Comparison of ENCODE assay signal across 9 cellular contexts in genomic region chr6:142112451-142113061, GRCh38. TPM values are rescaled to one million over a fixed set of nuclear protein-coding genes. Genes with fewer than 3 reads are reported as not detected.
DNase-seq lines count a peak whose midpoint lies in the region; ATAC-seq, FAIRE-seq and TF ChIP-seq lines count a peak whose summit lies in the region.
"Had no signal": no experiment of that assay in that cellular context is flagged by ENCODE, and none has a peak within 500 bp of the region (broad histone marks: within the 10 kb centered on the region; RNA-seq: fewer than 3 reads in every experiment).

No MANE protein-coding gene starts in this region.

- no peaks in the 10 kb centered on the region for H3K79me2 ChIP-seq in GM23248 (ENCODE audit: insufficient read depth)
- H3K79me2 ChIP-seq in K562 (ENCODE audit: control insufficient read depth, insufficient read depth, low read length): no peaks in the 10 kb centered on the region

- peak; percentile 56 to 85 (median 78); a peak in 5 of 6 replicates for TF ChIP-seq CTCF in K562 (IDR thresholded peaks at IDR 0.05 in 2 of 3, conservative IDR thresholded peaks at IDR 0.05 in 1 of 3; ENCODE audit: insufficient read depth in 2 of 3, low read depth in 1 of 3, low read length in 3 of 3)

- TF ChIP-seq POLR2A in K562 (conservative IDR thresholded peaks at IDR 0.05): no peak

- peak; percentile 69 for DNase-seq in COLO668 (lab: John Stamatoyannopoulos, UW; ENCODE audit: unreplicated experiment)
- DNase-seq in GM23248: peak; percentile 75
- DNase-seq in NCI-H146 (lab: John Stamatoyannopoulos, UW): peak; percentile 88
- DNase-seq in T1000 (lab: John Stamatoyannopoulos, UW): peak; percentile 20
- peak; percentile 23 to 82 (median 49) for DNase-seq in K562 (ENCODE audit: extremely low read depth in 1 of 4, low spot score in 3 of 4)
- DNase-seq in iPS DF 6.9 (ENCODE audit: low read depth, low spot score): peak; percentile 41
- DNase-seq in stimulated activated CD4-positive, alpha-beta T cell treated with anti-CD3 and anti-CD28 coated beads, Interleukin-12 subunit alpha, Interleukin-12 subunit beta, amount 100 ng/mL, for 4 hours: peak; percentile 70

- WGBS in GM23248 (ENCODE audit: low coverage in 1 of 2, low lambda C conversion rate in 2 of 2, missing lambda C conversion rate in 2 of 2), 2 experiments: 1 to 2% methylated on average over 4 of the region's 4 CpGs
- 0% methylated on average over 4 of the region's 4 CpGs for WGBS in K562 (ENCODE audit: insufficient coverage, low coverage, missing lambda C conversion rate)
- no CpG with 5 or more reads among the region's 4 CpGs for WGBS in iPS DF 6.9 (ENCODE audit: insufficient coverage, insufficient read length)

- H3K4me2 ChIP-seq in GM23248 (ENCODE audit: unreplicated experiment) (no peak overlapping the region), K562 (ENCODE audit: insufficient read depth, low read length) (no peak overlapping the region)

- H3K27me3 ChIP-seq in GM23248 (replicated peaks; ENCODE audit: insufficient read depth) (no peaks in the 10 kb centered on the region), K562 (ENCODE audit: control insufficient read depth in 2 of 2, insufficient read depth in 2 of 2, low read length in 2 of 2) (no peaks in the 10 kb centered on the region), iPS DF 6.9 (ENCODE audit: control insufficient read depth, insufficient read depth, low read length) (no peaks in the 10 kb centered on the region)

- H3K9me2 ChIP-seq in GM23248 (ENCODE audit: insufficient read depth): no peaks in the 10 kb centered on the region

- FAIRE-seq in K562 (lab: Jason Lieb, UNC): peak; percentile 95

- TF ChIP-seq RAD21 in K562 (CRISPR knock-in tag; conservative IDR thresholded peaks at IDR 0.05 in 1 of 2, IDR thresholded peaks at IDR 0.05 in 1 of 2): peak; percentile 85 to 92

- H3K27ac ChIP-seq in GM23248 (no peak overlapping the region), K562 (ENCODE audit: extremely low read depth, low read depth, low read length) (no peak overlapping the region), iPS DF 6.9 (ENCODE audit: low read length) (no peak overlapping the region)

- no peak overlapping the region for H2AFZ ChIP-seq in GM23248
- H2AFZ ChIP-seq in K562 (ENCODE audit: low read depth, low read length): no peak overlapping the region

- H3K4me3 ChIP-seq in GM23248: no peak overlapping the region
- H3K4me3 ChIP-seq in K562: no peak overlapping the region
- no peak overlapping the region for H3K4me3 ChIP-seq in iPS DF 6.9 (ENCODE audit: low read length)

- H3K9ac ChIP-seq in GM23248: no peak overlapping the region
- no peak overlapping the region for H3K9ac ChIP-seq in K562 (ENCODE audit: insufficient read depth in 1 of 2, low read depth in 2 of 2, low read length in 2 of 2)

- H4K20me1 ChIP-seq in GM23248 (ENCODE audit: insufficient read depth) (no peaks in the 10 kb centered on the region), K562 (replicated peaks; ENCODE audit: control insufficient read depth, insufficient read depth, low read length) (no peaks in the 10 kb centered on the region)

- POLR2A ChIA-PET in K562 (lab: Yijun Ruan, JAX): no interaction called here

- no peaks in the 10 kb centered on the region for H3K4me1 ChIP-seq in GM23248 (ENCODE audit: insufficient read depth)
- H3K4me1 ChIP-seq in K562 (replicated peaks in 1 of 2; ENCODE audit: control insufficient read depth in 2 of 2, insufficient read depth in 2 of 2, low read length in 2 of 2): no peaks in the 10 kb centered on the region
- H3K4me1 ChIP-seq in iPS DF 6.9 (ENCODE audit: control insufficient read depth, insufficient read depth, low read length): no peaks in the 10 kb centered on the region

- H3K36me3 ChIP-seq in GM23248 (ENCODE audit: low read depth) (no peaks in the 10 kb centered on the region), K562 (ENCODE audit: control insufficient read depth, insufficient read depth, low read length) (no peaks in the 10 kb centered on the region), iPS DF 6.9 (ENCODE audit: control insufficient read depth, insufficient read depth, low read length) (no peaks in the 10 kb centered on the region)

- no peaks in the 10 kb centered on the region for H3F3A ChIP-seq in GM23248 (ENCODE audit: insufficient read depth)

- CTCF ChIA-PET in K562 (lab: Yijun Ruan, JAX; ENCODE audit: low intra/inter-chr PET ratio): interaction anchor here (0.6 to 1.5 kb wide), 4 partner anchors 123 to 622 kb away, joined by 3 to 9 read pairs (median 4); no protein-coding TSS in a partner anchor

- intact Hi-C loops in K562 (cut with micrococcal nuclease): loop anchor here (1.0 to 5.0 kb wide), 3 partner anchors 123 to 550 kb away; no protein-coding TSS in a partner anchor

- no peaks in the 10 kb centered on the region for H3K9me1 ChIP-seq in K562 (ENCODE audit: control insufficient read depth, insufficient read depth, low read length)

- ATAC-seq in K562 (peak; percentile 65), GM21723 (IDR thresholded peaks at IDR 0.05; ENCODE audit: unreplicated experiment) (no peak)

- in situ Hi-C loops in GM23248 (cut with MboI) (loop anchor here (25.0 kb wide), 1 partner anchor 425 kb away; no protein-coding TSS in a partner anchor), K562 (cut with MboI) (loop anchor here (25.0 kb wide), 1 partner anchor 425 kb away; no protein-coding TSS in a partner anchor)

- no peaks in the 10 kb centered on the region for H3K9me3 ChIP-seq in GM23248 (ENCODE audit: low read depth)
- H3K9me3 ChIP-seq in K562 (replicated peaks; ENCODE audit: control insufficient read depth, insufficient read depth, low read depth, low read length): no peaks in the 10 kb centered on the region
- H3K9me3 ChIP-seq in iPS DF 6.9 (ENCODE audit: control insufficient read depth, insufficient read depth, low read length): no peaks in the 10 kb centered on the region

- no TSS peak for BruUV-seq in K562 (replicated peaks; lab: Mats Ljungman, UMichigan)

- no peak for TF ChIP-seq EP300 in K562 (IDR thresholded peaks at IDR 0.05; ENCODE audit: low read length)

RNA-seq across cellular contexts. Expression of gene GJE1, which starts 20.2 kb away (rescaled TPM):
- not detected in 2 replicates for total RNA-seq in GM23248 (2014; rRNA removed; shearing (Covaris generic))
- polyA plus RNA-seq in GM23248 (2016; fragmentation: Nextera tagmentation; extraction: Ambion mirVana) (not detected in 2 replicates), K562 (2011; rRNA removed) (not detected in 2 replicates), K562 (2014; fragmentation: Illumina TruSeq; extraction: Trizol) (not detected in 2 replicates), K562 (2014; fragmentation: Nextera tagmentation; extraction: Ambion mirVana) (not detected), K562 (2014; rRNA removed) (not detected in 2 replicates)
- total RNA-seq in K562 (2011; cell fraction: chromatin; rRNA removed; ENCODE audit: low replicate concordance): not detected in 2 replicates
- not detected in 2 replicates for total RNA-seq in K562 (2011; cell fraction: nucleolus; rRNA removed)
- total RNA-seq in K562 (2011; cell fraction: nucleoplasm; rRNA removed): not detected in 2 replicates
- total RNA-seq in K562 (2014; rRNA removed) (not detected in 2 replicates), K562 (2014; rRNA removed; fragmentation: Illumina TruSeq; extraction: Trizol) (not detected in 2 replicates), K562 (2015; rRNA removed; fragmentation: Illumina TruSeq; extraction: Trizol) (not detected in 2 replicates), K562 (2021) (not detected in 2 replicates)
- not detected in 2 replicates for polyA plus RNA-seq in K562 (2011; cell fraction: cytosol; rRNA removed)
- polyA plus RNA-seq in K562 (2011; cell fraction: nucleus; rRNA removed): not detected in 2 replicates
- not detected in 2 replicates for polyA plus RNA-seq in K562 (2012)
- polyA minus RNA-seq in K562 (2011; rRNA and poly(A)+ RNA removed): not detected in 2 replicates
- polyA minus RNA-seq in K562 (2011; cell fraction: cytosol; rRNA and poly(A)+ RNA removed): not detected in 2 replicates
- polyA minus RNA-seq in K562 (2011; cell fraction: nucleus; rRNA and poly(A)+ RNA removed): not detected in 2 replicates
- total RNA-seq: T-helper 1 cell treated with Interleukin-12 subunit alpha and Interleukin-12 subunit beta and Interleukin-4 antibody, amounts not matched to agents 30 ng/mL and 1 ng/mL, for 36 hours had no signal

RNA-seq across cellular contexts. Expression of gene NMBR, which starts 34.4 kb away (rescaled TPM):
- total RNA-seq in GM23248 (2014; rRNA removed; shearing (Covaris generic)): not detected in 2 replicates
- polyA plus RNA-seq in GM23248 (2016; fragmentation: Nextera tagmentation; extraction: Ambion mirVana): not detected in 2 replicates
- not detected in 2 replicates for total RNA-seq in K562 (2011; cell fraction: chromatin; rRNA removed; ENCODE audit: low replicate concordance)
- total RNA-seq in K562 (2011; cell fraction: nucleolus; rRNA removed): not detected in 2 replicates
- total RNA-seq in K562 (2011; cell fraction: nucleoplasm; rRNA removed): not detected in 2 replicates
- not detected in 2 replicates for total RNA-seq in K562 (2014; rRNA removed)
- not detected in 2 replicates for total RNA-seq in K562 (2014; rRNA removed; fragmentation: Illumina TruSeq; extraction: Trizol)
- not detected in 2 replicates for total RNA-seq in K562 (2015; rRNA removed; fragmentation: Illumina TruSeq; extraction: Trizol)
- not detected in 2 replicates for total RNA-seq in K562 (2021)
- polyA plus RNA-seq in K562 (2011; rRNA removed): not detected in 2 replicates
- not detected in 2 replicates for polyA plus RNA-seq in K562 (2011; cell fraction: cytosol; rRNA removed)
- polyA plus RNA-seq in K562 (2011; cell fraction: nucleus; rRNA removed): not detected in 2 replicates
- not detected in 2 replicates for polyA plus RNA-seq in K562 (2012)
- not detected in 2 replicates for polyA plus RNA-seq in K562 (2014; fragmentation: Illumina TruSeq; extraction: Trizol)
- polyA plus RNA-seq in K562 (2014; fragmentation: Nextera tagmentation; extraction: Ambion mirVana): not detected
- polyA plus RNA-seq in K562 (2014; rRNA removed): not detected in 2 replicates
- not detected in 2 replicates for polyA minus RNA-seq in K562 (2011; rRNA and poly(A)+ RNA removed)
- not detected in 2 replicates for polyA minus RNA-seq in K562 (2011; cell fraction: cytosol; rRNA and poly(A)+ RNA removed)
- polyA minus RNA-seq in K562 (2011; cell fraction: nucleus; rRNA and poly(A)+ RNA removed): not detected in 2 replicates
- total RNA-seq: T-helper 1 cell treated with Interleukin-12 subunit alpha and Interleukin-12 subunit beta and Interleukin-4 antibody, amounts not matched to agents 30 ng/mL and 1 ng/mL, for 36 hours had no signal

RNA-seq across cellular contexts. Expression of gene VTA1, which starts 34.5 kb away (rescaled TPM):
- total RNA-seq in GM23248 (2014; rRNA removed; shearing (Covaris generic)): 93.8 and 108 TPM in 2 replicates
- polyA plus RNA-seq in GM23248 (2016; fragmentation: Nextera tagmentation; extraction: Ambion mirVana) (121 and 130 TPM in 2 replicates), K562 (2011; rRNA removed) (109 and 137 TPM in 2 replicates), K562 (2014; fragmentation: Illumina TruSeq; extraction: Trizol) (91.7 and 120 TPM in 2 replicates), K562 (2014; fragmentation: Nextera tagmentation; extraction: Ambion mirVana) (100 to 1,000 TPM; 163 to 182 TPM), K562 (2014; rRNA removed) (65.5 and 67.4 TPM in 2 replicates)
- 21.6 and 31.6 TPM in 2 replicates for total RNA-seq in K562 (2011; cell fraction: chromatin; rRNA removed; ENCODE audit: low replicate concordance)
- total RNA-seq in K562 (2011; cell fraction: nucleolus; rRNA removed): 6.0 and 11.2 TPM in 2 replicates
- total RNA-seq in K562 (2011; cell fraction: nucleoplasm; rRNA removed): 17.5 and 23.1 TPM in 2 replicates
- total RNA-seq in K562 (2014; rRNA removed) (47.8 and 56.8 TPM in 2 replicates), K562 (2014; rRNA removed; fragmentation: Illumina TruSeq; extraction: Trizol) (84.6 and 92.9 TPM in 2 replicates), K562 (2015; rRNA removed; fragmentation: Illumina TruSeq; extraction: Trizol) (77.1 and 83.9 TPM in 2 replicates), K562 (2021) (59.8 and 66.2 TPM in 2 replicates)
- polyA plus RNA-seq in K562 (2011; cell fraction: cytosol; rRNA removed): 72.1 and 78.2 TPM in 2 replicates
- polyA plus RNA-seq in K562 (2011; cell fraction: nucleus; rRNA removed): 23.4 and 34.0 TPM in 2 replicates
- polyA plus RNA-seq in K562 (2012): 56.4 and 60.0 TPM in 2 replicates
- 133 and 157 TPM in 2 replicates for polyA minus RNA-seq in K562 (2011; rRNA and poly(A)+ RNA removed)
- 37.9 and 56.0 TPM in 2 replicates for polyA minus RNA-seq in K562 (2011; cell fraction: cytosol; rRNA and poly(A)+ RNA removed)
- polyA minus RNA-seq in K562 (2011; cell fraction: nucleus; rRNA and poly(A)+ RNA removed): 14.8 and 26.5 TPM in 2 replicates

Comparison
In these comparisons a context has a peak if more than half of its experiments do, and no peak if none do; other contexts are left out.
1. DNase-seq: peak in every context shown above with its lines; median percentile 88 in NCI-H146; 75 in GM23248; 70 in stimulated activated CD4-positive, alpha-beta T cell treated with anti-CD3 and anti-CD28 coated beads, Interleukin-12 subunit alpha, Interleukin-12 subunit beta, amount 100 ng/mL, for 4 hours; 69 in COLO668; 49 in K562; 41 in iPS DF 6.9; 20 in T1000.